In the genomic region with DNA sequence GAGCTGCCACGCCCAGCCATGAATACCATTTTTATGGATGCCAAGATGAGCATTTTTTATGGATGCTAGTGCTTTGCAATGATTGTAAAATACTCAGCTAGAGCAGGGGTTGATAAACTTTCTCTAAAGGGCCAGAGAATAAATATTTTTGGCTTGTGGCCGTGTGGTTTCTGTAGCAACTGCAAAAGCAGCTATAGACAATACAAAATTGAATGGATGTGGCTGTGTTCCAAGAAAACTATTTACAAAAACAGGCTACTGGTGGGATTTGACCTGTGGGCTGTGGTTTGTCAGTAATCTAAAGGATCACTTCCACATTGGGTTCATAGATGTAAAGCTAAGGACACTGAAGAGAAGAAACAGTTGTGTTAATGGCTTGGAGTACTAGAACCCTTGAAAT, we compare ENCODE assay signal across 20 cellular contexts. TPM values are rescaled to one million over a fixed set of nuclear protein-coding genes. Genes with fewer than 3 reads are reported as not detected.
DNase-seq lines count a peak whose midpoint lies in the region; ATAC-seq and TF ChIP-seq lines count a peak whose summit lies in the region.
"Had no signal": no experiment of that assay in that cellular context is flagged by ENCODE, and none has a peak within 500 bp of the region (broad histone marks: within the 10 kb centered on the region; RNA-seq: fewer than 3 reads in every experiment).

No MANE protein-coding gene starts in this region.

- no peaks in the 10 kb centered on the region for H3K36me3 Mint-ChIP-seq in activated T-cell treated with anti-CD3 and anti-CD28 coated beads, Interleukin-2, amount 50 U/mL, for 4 hours (ENCODE audit: insufficient read depth)
- H3K36me3 Mint-ChIP-seq: IgD-negative memory B cell; naive B cell; stimulated activated effector memory CD8-positive, alpha-beta T cell treated with anti-CD3 and anti-CD28 coated beads, Interleukin-12 subunit alpha, Interleukin-12 subunit beta, amount 100 ng/mL, for 72 hours had no signal

- peaks cover 11% of the 10 kb centered on the region for H3K27me3 Mint-ChIP-seq in activated T-cell treated with anti-CD3 and anti-CD28 coated beads, Interleukin-2, amount 50 U/mL, for 4 hours (ENCODE audit: low read depth)

- peaks cover 2% of the 10 kb centered on the region for H3K4me1 ChIP-seq in fibroblast of lung (ENCODE audit: control insufficient read depth, extremely low read depth, insufficient read depth, low read length)
- H3K4me1 ChIP-seq in prostate gland (replicated peaks) = no peaks in the 10 kb centered on the region
- H3K4me1 ChIP-seq: colonic mucosa had no signal

- peak; percentile 81 for DNase-seq in LHCN-M2 (ENCODE audit: low read depth)
- DNase-seq in NCI-H748 (lab: John Stamatoyannopoulos, UW; ENCODE audit: unreplicated experiment) = peak; percentile 79
- peak; percentile 35 to 53 for DNase-seq in fibroblast of lung (ENCODE audit: low read depth in 2 of 2)
- DNase-seq in skeletal muscle cell (ENCODE audit: low read depth) = peak; percentile 33
- DNase-seq in cerebellar nuclear complex (lab: John Stamatoyannopoulos, UW) = no peak
- DNase-seq in activated T-cell treated with anti-CD3 and anti-CD28 coated beads, Interleukin-2, amount 50 U/mL, for 4 hours = no peak
- no peak for DNase-seq in prostate gland (ENCODE audit: low spot score)
- DNase-seq: activated CD8-positive, alpha-beta memory T cell treated with anti-CD3 and anti-CD28 coated beads for 24 hours; amniotic stem cell; colonic mucosa; naive B cell; NCI-H1048; NCI-H226; SHP77 had no signal

- no peaks in the 10 kb centered on the region for H4K20me1 ChIP-seq in fibroblast of lung (ENCODE audit: control insufficient read depth, extremely low read depth, insufficient read depth, low read length)

- WGBS in prostate gland = 45% methylated on average over 2 of the region's 2 CpGs

- no peak overlapping the region for H3K9ac ChIP-seq in fibroblast of lung (ENCODE audit: insufficient read depth, low read length)

- H3K4me3 ChIP-seq in fibroblast of lung (replicated peaks in 1 of 4; ENCODE audit: control extremely low read depth in 1 of 4, insufficient read depth in 1 of 4, low read depth in 3 of 4, low read length in 4 of 4) = no peak overlapping the region
- H3K4me3 ChIP-seq in skeletal muscle cell (ENCODE audit: low read depth, low read length) = no peak overlapping the region
- no peak overlapping the region for H3K4me3 ChIP-seq in prostate gland
- H3K4me3 ChIP-seq: colonic mucosa had no signal

- H3K4me2 ChIP-seq in fibroblast of lung (ENCODE audit: extremely low read depth, insufficient read depth, low read length) = no peak overlapping the region

- no peak for TF ChIP-seq POLR2A in prostate gland (IDR thresholded peaks at IDR 0.05)

- H3K36me3 ChIP-seq in fibroblast of lung (ENCODE audit: control insufficient read depth, insufficient read depth, low read length) (no peaks in the 10 kb centered on the region), prostate gland (no peaks in the 10 kb centered on the region)
- H3K36me3 ChIP-seq: colonic mucosa had no signal

- H3K9me3 ChIP-seq in fibroblast of lung (ENCODE audit: control insufficient read depth, insufficient read depth, low read depth, low read length) (no peaks in the 10 kb centered on the region), prostate gland (no peaks in the 10 kb centered on the region)
- H3K9me3 ChIP-seq: colonic mucosa had no signal

- ATAC-seq in activated T-cell treated with anti-CD3 and anti-CD28 coated beads, Interleukin-2, amount 50 U/mL, for 4 hours = no peak
- ATAC-seq: stimulated activated effector memory CD8-positive, alpha-beta T cell treated with anti-CD3 and anti-CD28 coated beads, Interleukin-12 subunit alpha, Interleukin-12 subunit beta, amount 100 ng/mL, for 72 hours; WTC11 had no signal

- H3K27me3 ChIP-seq in fibroblast of lung (ENCODE audit: control insufficient read depth, insufficient read depth, low read length) = no peaks in the 10 kb centered on the region
- no peaks in the 10 kb centered on the region for H3K27me3 ChIP-seq in prostate gland (replicated peaks; ENCODE audit: insufficient read depth)
- H3K27me3 ChIP-seq: colonic mucosa had no signal

- no peak for TF ChIP-seq CTCF in fibroblast of lung (conservative IDR thresholded peaks at IDR 0.05 in 1 of 2, IDR thresholded peaks at IDR 0.05 in 1 of 2; ENCODE audit: low read depth in 1 of 2, low read length in 2 of 2)
- no peak for TF ChIP-seq CTCF in prostate gland (IDR thresholded peaks at IDR 0.05)

- H3K4me3 Mint-ChIP-seq in activated T-cell treated with anti-CD3 and anti-CD28 coated beads, Interleukin-2, amount 50 U/mL, for 4 hours = no peak overlapping the region
- H3K4me3 Mint-ChIP-seq: B cell; IgD-negative memory B cell; naive B cell; stimulated activated effector memory CD8-positive, alpha-beta T cell treated with anti-CD3 and anti-CD28 coated beads, Interleukin-12 subunit alpha, Interleukin-12 subunit beta, amount 100 ng/mL, for 72 hours; T-helper 1 cell treated with Interleukin-12 subunit alpha and Interleukin-12 subunit beta and Interleukin-4 antibody, amounts not matched to agents 30 μg/mL and 1 μg/mL, for 36 hours; WTC11 had no signal

- H3K27ac ChIP-seq in fibroblast of lung (ENCODE audit: insufficient read depth, low read length) (no peak overlapping the region), prostate gland (no peak overlapping the region)
- H3K27ac ChIP-seq: colonic mucosa had no signal

- H3K9me3 Mint-ChIP-seq in activated T-cell treated with anti-CD3 and anti-CD28 coated beads, Interleukin-2, amount 50 U/mL, for 4 hours = no peaks in the 10 kb centered on the region
- H3K9me3 Mint-ChIP-seq: activated T-helper 2 cell treated with anti-CD3 and anti-CD28 coated beads, Interferon-gamma antibody, Interleukin-2, Interleukin-4, amounts not matched to agents 10 μg/mL and 5 μg/mL and 100 μg/mL, durations not matched to agents 14 hours and 24 hours and 36 hours; IgD-negative memory B cell; naive B cell; stimulated activated effector memory CD8-positive, alpha-beta T cell treated with anti-CD3 and anti-CD28 coated beads, Interleukin-12 subunit alpha, Interleukin-12 subunit beta, amount 100 ng/mL, for 72 hours; T-helper 1 cell treated with Interleukin-12 subunit alpha and Interleukin-12 subunit beta and Interleukin-4 antibody, amounts not matched to agents 30 μg/mL and 1 μg/mL, for 36 hours had no signal

- H2AFZ ChIP-seq in fibroblast of lung (ENCODE audit: low read length) = no peak overlapping the region

- intact Hi-C loops in prostate gland (cut with DNase I) = no loop called here

- no peaks in the 10 kb centered on the region for H3K79me2 ChIP-seq in fibroblast of lung (ENCODE audit: control insufficient read depth, insufficient read depth, low read length)

- no peaks in the 10 kb centered on the region for H3K4me1 Mint-ChIP-seq in activated T-cell treated with anti-CD3 and anti-CD28 coated beads, Interleukin-2, amount 50 U/mL, for 4 hours (ENCODE audit: low read depth)
- H3K4me1 Mint-ChIP-seq: B cell; IgD-negative memory B cell; naive B cell; stimulated activated effector memory CD8-positive, alpha-beta T cell treated with anti-CD3 and anti-CD28 coated beads, Interleukin-12 subunit alpha, Interleukin-12 subunit beta, amount 100 ng/mL, for 72 hours had no signal

RNA-seq across cellular contexts. Expression of a gene that starts 56.0 kb away (rescaled TPM):
- total RNA-seq in LHCN-M2 (2014; rRNA removed) = 58.2 and 64.0 TPM in 2 replicates
- polyA plus RNA-seq in LHCN-M2 (2012) = 95.0 TPM
- total RNA-seq in fibroblast of lung = 15.4 and 21.8 TPM in 2 replicates
- 56.1 and 77.9 TPM in 2 replicates for polyA plus RNA-seq in fibroblast of lung
- 82.1 and 83.1 TPM in 2 replicates for polyA plus RNA-seq in fibroblast of lung (2012)
- 60.8 and 70.3 TPM in 2 replicates for polyA minus RNA-seq in fibroblast of lung (ENCODE audit: low replicate concordance)
- 10 to 100 TPM; 47.0 to 55.4 (median 53.1) TPM for total RNA-seq in activated T-cell treated with anti-CD3 and anti-CD28 coated beads, Interleukin-2, amount 50 U/mL, for 4 hours
- total RNA-seq in prostate gland = 10 to 100 TPM; 34.3 to 40.4 TPM

Comparison
In these comparisons a context has a peak if more than half of its experiments do, and no peak if none do; other contexts are left out.
1. DNase-seq: peak in LHCN-M2 (single experiment), NCI-H748 (single experiment), fibroblast of lung (2 of 2) and skeletal muscle cell (single experiment); none in cerebellar nuclear complex (0 of 2), activated T-cell treated with anti-CD3 and anti-CD28 coated beads, Interleukin-2, amount 50 U/mL, for 4 hours (single experiment) and prostate gland (single experiment).